ENCODE assay signal across 11 cellular contexts in genomic region chr10:79050896-79051555, GRCh38. TPM values are rescaled to one million over a fixed set of nuclear protein-coding genes. Genes with fewer than 3 reads are reported as not detected.
DNase-seq lines count a peak whose midpoint lies in the region; ATAC-seq and TF ChIP-seq lines count a peak whose summit lies in the region.
"Had no signal": no experiment of that assay in that cellular context is flagged by ENCODE, and none has a peak within 500 bp of the region (broad histone marks: within the 10 kb centered on the region; RNA-seq: fewer than 3 reads in every experiment).

No MANE protein-coding gene starts in this region.

- H4K5ac ChIP-seq in mesendoderm (ENCODE audit: low read length) = no peak overlapping the region

- no peak overlapping the region for H3K4me2 ChIP-seq in mesendoderm (ENCODE audit: low read length)

- peak overlapping the region; percentile 79 for H2BK5ac ChIP-seq in mesendoderm (ENCODE audit: low read length)

- peak overlapping the region; percentile 44 for H2AK5ac ChIP-seq in mesendoderm (ENCODE audit: low read length)

- no CpG with 5 or more reads among the region's 7 CpGs for WGBS in mesendoderm (ENCODE audit: extremely low coverage, insufficient coverage, low lambda C conversion rate)

- peak; percentile 14 for DNase-seq in activated T-cell treated with anti-CD3 and anti-CD28 coated beads, Interleukin-2, amount 50 U/mL, for 24 hours
- DNase-seq in activated T-cell treated with anti-CD3 and anti-CD28 coated beads, Interleukin-2, amount 50 U/mL, for 48 hours = no peak
- DNase-seq in mesendoderm (peak; percentile 60), type B pancreatic cell (ENCODE audit: extremely low spot score, unreplicated experiment) (no peak), COR-L47 (lab: John Stamatoyannopoulos, UW) (no peak)
- DNase-seq: caudate nucleus, HCEC 1CT had no signal

- H3K4me1 ChIP-seq in mesendoderm (ENCODE audit: control insufficient read depth, low read depth, low read length) = peaks cover 33% of the 10 kb centered on the region

- no peaks in the 10 kb centered on the region for H3K36me3 ChIP-seq in mesendoderm (ENCODE audit: control insufficient read depth, insufficient read depth, low read length)
- H3K36me3 ChIP-seq: thoracic aorta had no signal

- no peak overlapping the region for H3K4me3 Mint-ChIP-seq in activated T-cell treated with anti-CD3 and anti-CD28 coated beads, Interleukin-2, amount 50 U/mL, for 24 hours
- no peak overlapping the region for H3K4me3 Mint-ChIP-seq in activated T-helper 17 cell treated with anti-CD3 and anti-CD28 coated beads, Interleukin-2, amount 50 U/mL, for 72 hours
- no peak overlapping the region for H3K4me3 Mint-ChIP-seq in type B pancreatic cell

- H3K27me3 Mint-ChIP-seq in activated T-cell treated with anti-CD3 and anti-CD28 coated beads, Interleukin-2, amount 50 U/mL, for 24 hours = no peaks in the 10 kb centered on the region
- H3K27me3 Mint-ChIP-seq in activated T-helper 17 cell treated with anti-CD3 and anti-CD28 coated beads, Interleukin-2, amount 50 U/mL, for 72 hours = no peaks in the 10 kb centered on the region
- no peaks in the 10 kb centered on the region for H3K27me3 Mint-ChIP-seq in type B pancreatic cell

- H3K56ac ChIP-seq in mesendoderm (ENCODE audit: low read length) = peak overlapping the region; percentile 75

- H3K4ac ChIP-seq in mesendoderm (ENCODE audit: low read depth, low read length) = peak overlapping the region; percentile 22

- no peak overlapping the region for H2BK15ac ChIP-seq in mesendoderm (replicated peaks; ENCODE audit: low read depth)

- H3K27ac Mint-ChIP-seq in activated T-cell treated with anti-CD3 and anti-CD28 coated beads, Interleukin-2, amount 50 U/mL, for 24 hours = no peak overlapping the region
- peak overlapping the region; percentile 88 for H3K27ac Mint-ChIP-seq in activated T-helper 17 cell treated with anti-CD3 and anti-CD28 coated beads, Interleukin-2, amount 50 U/mL, for 72 hours
- H3K27ac Mint-ChIP-seq in type B pancreatic cell = peak overlapping the region; percentile 41

- no peak overlapping the region for H2BK120ac ChIP-seq in mesendoderm (ENCODE audit: low read depth, low read length)

- H3K79me2 ChIP-seq in mesendoderm (ENCODE audit: control insufficient read depth, insufficient read depth, low read length) = no peaks in the 10 kb centered on the region

- H3K79me1 ChIP-seq in mesendoderm (ENCODE audit: low read length) = no peaks in the 10 kb centered on the region

- peaks cover 42% of the 10 kb centered on the region for H3K4me1 Mint-ChIP-seq in activated T-cell treated with anti-CD3 and anti-CD28 coated beads, Interleukin-2, amount 50 U/mL, for 24 hours (ENCODE audit: low read depth)
- peaks cover 19% of the 10 kb centered on the region for H3K4me1 Mint-ChIP-seq in activated T-helper 17 cell treated with anti-CD3 and anti-CD28 coated beads, Interleukin-2, amount 50 U/mL, for 72 hours
- H3K4me1 Mint-ChIP-seq in type B pancreatic cell (ENCODE audit: unreplicated experiment) = peaks cover 37% of the 10 kb centered on the region

- H3K18ac ChIP-seq in mesendoderm (ENCODE audit: low read length) = peak overlapping the region; percentile 17

- no peaks in the 10 kb centered on the region for H3K36me3 Mint-ChIP-seq in activated T-cell treated with anti-CD3 and anti-CD28 coated beads, Interleukin-2, amount 50 U/mL, for 24 hours (ENCODE audit: low read depth)
- no peaks in the 10 kb centered on the region for H3K36me3 Mint-ChIP-seq in activated T-helper 17 cell treated with anti-CD3 and anti-CD28 coated beads, Interleukin-2, amount 50 U/mL, for 72 hours (ENCODE audit: low read depth)
- H3K36me3 Mint-ChIP-seq in type B pancreatic cell = no peaks in the 10 kb centered on the region

- no peak overlapping the region for H3K4me3 ChIP-seq in mesendoderm (ENCODE audit: low read length)
- H3K4me3 ChIP-seq: thoracic aorta had no signal

- no peak for TF ChIP-seq CTCF in type B pancreatic cell (conservative IDR thresholded peaks at IDR 0.05)

- no peaks in the 10 kb centered on the region for H3K27me3 ChIP-seq in mesendoderm (ENCODE audit: insufficient read depth, low read length, poor library complexity)

- H3K27ac ChIP-seq in mesendoderm (ENCODE audit: low read depth, low read length) = peak overlapping the region; percentile 15
- H3K27ac ChIP-seq: thoracic aorta had no signal

- H4K8ac ChIP-seq in mesendoderm (ENCODE audit: low read depth, low read length) = no peak overlapping the region

- ATAC-seq in activated T-helper 17 cell treated with anti-CD3 and anti-CD28 coated beads, Interleukin-2, amount 50 U/mL, for 72 hours (replicated peaks) = no peak
- ATAC-seq in GM18519 (IDR thresholded peaks at IDR 0.05; ENCODE audit: low FRiP score, unreplicated experiment) (no peak), HG02840 (IDR thresholded peaks at IDR 0.05; ENCODE audit: low FRiP score, unreplicated experiment) (no peak)

- no peaks in the 10 kb centered on the region for H3K9me3 Mint-ChIP-seq in activated T-cell treated with anti-CD3 and anti-CD28 coated beads, Interleukin-2, amount 50 U/mL, for 24 hours
- H3K9me3 Mint-ChIP-seq in activated T-helper 17 cell treated with anti-CD3 and anti-CD28 coated beads, Interleukin-2, amount 50 U/mL, for 72 hours = no peaks in the 10 kb centered on the region
- no peaks in the 10 kb centered on the region for H3K9me3 Mint-ChIP-seq in type B pancreatic cell

- peak overlapping the region; percentile 8 for H3K9ac ChIP-seq in mesendoderm (ENCODE audit: low read length)

- no peak overlapping the region for H3K23ac ChIP-seq in mesendoderm (ENCODE audit: low read length)

RNA-seq across cellular contexts. Expression of gene ZMIZ1, which starts 17.7 kb away (rescaled TPM):
- 10 to 100 TPM; 32.9 to 82.6 TPM for total RNA-seq in activated T-helper 17 cell treated with anti-CD3 and anti-CD28 coated beads, Interleukin-2, amount 50 U/mL, for 72 hours
- 23.7 TPM for polyA plus RNA-seq in mesendoderm (2013, experiment 1 of 2)
- 23.1 TPM for polyA plus RNA-seq in mesendoderm (2013, experiment 2 of 2)
- total RNA-seq in type B pancreatic cell (ENCODE audit: low replicate concordance) = 62.2 and 102 TPM in 2 replicates

Comparison
In these comparisons a context has a peak if more than half of its experiments do, and no peak if none do; other contexts are left out.
1. DNase-seq: peak in activated T-cell treated with anti-CD3 and anti-CD28 coated beads, Interleukin-2, amount 50 U/mL, for 24 hours (single experiment) and mesendoderm (single experiment); none in activated T-cell treated with anti-CD3 and anti-CD28 coated beads, Interleukin-2, amount 50 U/mL, for 48 hours (0 of 2), type B pancreatic cell (single experiment) and COR-L47 (single experiment).